Comparison of ENCODE assay signal across 16 cellular contexts in genomic region chr2:20196053-20196880, GRCh38. TPM values are rescaled to one million over a fixed set of nuclear protein-coding genes. Genes with fewer than 3 reads are reported as not detected.
A peak's percentile ranks its signal among the peaks of the same experiment; 100 is the strongest.
DNase-seq lines count a peak whose midpoint lies in the region; ATAC-seq and TF ChIP-seq lines count a peak whose summit lies in the region.
"Had no signal": no experiment of that assay in that cellular context is flagged by ENCODE, and none has a peak within 500 bp of the region (broad histone marks: within the 10 kb centered on the region; RNA-seq: fewer than 3 reads in every experiment).

No MANE protein-coding gene starts in this region.

- H3K27me3 ChIP-seq in cardiac muscle cell (no peaks in the 10 kb centered on the region), heart right ventricle (no peaks in the 10 kb centered on the region)

- TF ChIP-seq CTCF in cardiac muscle cell (IDR thresholded peaks at IDR 0.05; ENCODE audit: low read depth, low read length), result no peak
- no peak for TF ChIP-seq CTCF in heart right ventricle (IDR thresholded peaks at IDR 0.05)
- no peak for TF ChIP-seq CTCF in mesothelial cell of epicardium (IDR thresholded peaks at IDR 0.05; ENCODE audit: unreplicated experiment)

- H3K4me1 ChIP-seq in cardiac muscle cell (ENCODE audit: low read depth) (peaks cover 16% of the 10 kb centered on the region), heart right ventricle (no peaks in the 10 kb centered on the region)

- no peak overlapping the region for H3K4me3 Mint-ChIP-seq in mesothelial cell of epicardium
- no peak overlapping the region for H3K4me3 Mint-ChIP-seq in stimulated activated naive B cell treated with anti-CD40 and anti-IgM and Interleukin-4, amounts not matched to agents 10 μg/mL and 1 μg/mL and 100 μg/mL, for 72 hours
- H3K4me3 Mint-ChIP-seq: activated CD4-positive, alpha-beta T cell treated with anti-CD3 and anti-CD28 coated beads, Interleukin-2, amount 10 ng/mL, durations not matched to agents 7 days and 5 days; natural killer cell had no signal

- intact Hi-C loops in heart right ventricle (cut with DNase I), result no loop called here

- H3K9me3 ChIP-seq in cardiac muscle cell (ENCODE audit: low read depth), result no peaks in the 10 kb centered on the region
- H3K9me3 ChIP-seq in heart right ventricle, result no peaks in the 10 kb centered on the region
- H3K9me3 ChIP-seq in SK-N-MC (ENCODE audit: low read depth, low read length), result no peaks in the 10 kb centered on the region

- no peaks in the 10 kb centered on the region for H3K9me3 Mint-ChIP-seq in mesothelial cell of epicardium
- H3K9me3 Mint-ChIP-seq in stimulated activated naive B cell treated with anti-CD40 and anti-IgM and Interleukin-4, amounts not matched to agents 10 μg/mL and 1 μg/mL and 100 μg/mL, for 72 hours, result no peaks in the 10 kb centered on the region
- H3K9me3 Mint-ChIP-seq: activated CD4-positive, alpha-beta T cell treated with anti-CD3 and anti-CD28 coated beads, Interleukin-2, amount 10 ng/mL, durations not matched to agents 7 days and 5 days; natural killer cell had no signal

- H3K36me3 Mint-ChIP-seq in mesothelial cell of epicardium, result peaks cover 9% of the 10 kb centered on the region
- no peaks in the 10 kb centered on the region for H3K36me3 Mint-ChIP-seq in stimulated activated naive B cell treated with anti-CD40 and anti-IgM and Interleukin-4, amounts not matched to agents 10 μg/mL and 1 μg/mL and 100 μg/mL, for 72 hours
- H3K36me3 Mint-ChIP-seq: natural killer cell had no signal

- H3K27ac Mint-ChIP-seq in mesothelial cell of epicardium, result peak overlapping the region; percentile 62
- H3K27ac Mint-ChIP-seq in stimulated activated naive B cell treated with anti-CD40 and anti-IgM and Interleukin-4, amounts not matched to agents 10 μg/mL and 1 μg/mL and 100 μg/mL, for 72 hours, result no peak overlapping the region
- H3K27ac Mint-ChIP-seq: activated CD4-positive, alpha-beta T cell treated with anti-CD3 and anti-CD28 coated beads, Interleukin-2, amount 10 ng/mL, durations not matched to agents 7 days and 5 days; natural killer cell had no signal

- H3K27me3 Mint-ChIP-seq in mesothelial cell of epicardium (ENCODE audit: low read depth), result no peaks in the 10 kb centered on the region
- H3K27me3 Mint-ChIP-seq in stimulated activated naive B cell treated with anti-CD40 and anti-IgM and Interleukin-4, amounts not matched to agents 10 μg/mL and 1 μg/mL and 100 μg/mL, for 72 hours, result peaks cover 0 to 5% of the 10 kb centered on the region in 2 donors
- H3K27me3 Mint-ChIP-seq: activated CD4-positive, alpha-beta T cell treated with anti-CD3 and anti-CD28 coated beads, Interleukin-2, amount 10 ng/mL, durations not matched to agents 7 days and 5 days had no signal

- ATAC-seq in heart right ventricle, result no peak
- ATAC-seq in HG03571 (IDR thresholded peaks at IDR 0.05; ENCODE audit: unreplicated experiment), result no peak
- ATAC-seq in stimulated activated naive B cell treated with anti-CD40 and anti-IgM and Interleukin-4, amounts not matched to agents 10 μg/mL and 1 μg/mL and 100 μg/mL, for 72 hours (replicated peaks), result no peak
- ATAC-seq: natural killer cell had no signal

- WGBS in heart right ventricle, 2 donors, result 89% methylated on average over 16 of the region's 16 CpGs

- H3K36me3 ChIP-seq in cardiac muscle cell (no peaks in the 10 kb centered on the region), heart right ventricle (no peaks in the 10 kb centered on the region), SK-N-MC (ENCODE audit: insufficient read depth, low read length) (no peaks in the 10 kb centered on the region)

- H3K27ac ChIP-seq in cardiac muscle cell, result peak overlapping the region; percentile 13
- H3K27ac ChIP-seq in heart right ventricle, result no peak overlapping the region
- H3K27ac ChIP-seq in SK-N-MC, result peak overlapping the region; percentile 89
- H3K27ac ChIP-seq: KMS-11 had no signal

- DNase-seq in cardiac muscle cell (ENCODE audit: low read depth in 1 of 2, low spot score in 1 of 2), result no peak
- no peak for DNase-seq in heart right ventricle
- DNase-seq in SK-N-MC (ENCODE audit: low read depth, low spot score), result no peak
- DNase-seq in mesothelial cell of epicardium (ENCODE audit: low spot score in 2 of 2, unreplicated experiment in 2 of 2), result no peak
- no peak for DNase-seq in dedifferentiated amniotic fluid mesenchymal stem cell (ENCODE audit: extremely low spot score)
- DNase-seq in RPMI8226, result no peak
- DNase-seq in stimulated activated naive B cell treated with anti-CD40 and anti-IgM and Interleukin-4, amounts not matched to agents 10 μg/mL and 1 μg/mL and 100 μg/mL, for 72 hours, result no peak
- DNase-seq: activated CD4-positive, alpha-beta T cell treated with anti-CD3 and anti-CD28 coated beads, Interleukin-2, amount 10 ng/mL, durations not matched to agents 7 days and 5 days; activated naive CD4-positive, alpha-beta T cell treated with Interleukin-2 at 50 U/mL for 16 hours; central memory CD4-positive, alpha-beta T cell; erythroblast; natural killer cell; NCI-H82; trophoblast cell had no signal

- H3K4me3 ChIP-seq in cardiac muscle cell (no peak overlapping the region), heart right ventricle (no peak overlapping the region), SK-N-MC (peak overlapping the region; percentile 56)

- peaks cover 44% of the 10 kb centered on the region for H3K4me1 Mint-ChIP-seq in mesothelial cell of epicardium
- no peaks in the 10 kb centered on the region for H3K4me1 Mint-ChIP-seq in stimulated activated naive B cell treated with anti-CD40 and anti-IgM and Interleukin-4, amounts not matched to agents 10 μg/mL and 1 μg/mL and 100 μg/mL, for 72 hours
- H3K4me1 Mint-ChIP-seq: activated CD4-positive, alpha-beta T cell treated with anti-CD3 and anti-CD28 coated beads, Interleukin-2, amount 10 ng/mL, durations not matched to agents 7 days and 5 days; natural killer cell had no signal

- H3K9ac ChIP-seq in SK-N-MC (ENCODE audit: insufficient read length), result peak overlapping the region; percentile 22
- H3K9ac ChIP-seq: KMS-11 had no signal

RNA-seq across cellular contexts. Expression of gene SDC1, which starts 28.7 kb away (rescaled TPM):
- 13.3 and 13.5 TPM in 2 replicates for total RNA-seq in cardiac muscle cell
- polyA plus RNA-seq in cardiac muscle cell, result 12.9 and 14.0 TPM in 2 replicates
- 1 to 10 TPM in 2 of 10 donors, under 1 TPM in 6, not detected in 2; 0.27 to 2.1 (median 0.33) TPM for total RNA-seq in heart right ventricle
- polyA plus RNA-seq in heart right ventricle, result under 1 TPM; 0.30 to 0.44 TPM
- total RNA-seq in mesothelial cell of epicardium, result 45.5 to 50.7 TPM (median 48.3 TPM) in 3 replicates

Comparison
In these comparisons a context has a peak if more than half of its experiments do, and no peak if none do; other contexts are left out.
1. H3K27ac ChIP-seq: peak in cardiac muscle cell (single experiment) and SK-N-MC (single experiment); none in heart right ventricle (0 of 10).